In the genomic region with DNA sequence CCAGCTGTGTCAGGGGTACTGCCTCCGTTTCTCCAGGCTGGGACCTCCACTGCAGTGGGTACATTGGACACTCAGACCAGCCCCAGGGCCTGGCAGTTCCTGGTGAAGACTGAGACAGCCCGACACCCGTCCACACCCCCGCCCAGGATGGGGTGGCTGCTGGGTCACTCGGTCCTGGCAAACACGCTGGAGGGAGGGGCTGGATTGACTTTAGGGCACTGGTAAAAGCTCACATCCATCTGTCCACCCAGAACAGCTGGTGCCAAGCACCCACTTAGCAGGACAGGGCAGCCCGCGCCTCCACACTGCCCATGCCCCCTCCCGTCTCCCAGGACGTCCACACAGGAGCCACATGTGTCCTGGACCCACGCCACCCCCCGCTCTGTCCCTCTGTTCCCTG, we compare ENCODE assay signal across 1 cellular context.
TF ChIP-seq lines count a peak whose summit lies in the region.

No MANE protein-coding gene starts in this region.

TF ChIP-seq in K562, 482 proteins besides CTCF, POLR2A, EP300 and RAD21:
- no peak for TF ChIP-seq SMARCA4 (IDR thresholded peaks at IDR 0.05)
- no peak for TF ChIP-seq LEF1 (IDR thresholded peaks at IDR 0.05)
- peak; percentile 16 for TF ChIP-seq CHD1 (IDR thresholded peaks at IDR 0.05; ENCODE audit: low read length)
- no peak for TF ChIP-seq HMG20B (CRISPR knock-in tag; IDR thresholded peaks at IDR 0.05)
- no peak for TF ChIP-seq ZNF274 (IDR thresholded peaks at IDR 0.05; ENCODE audit: borderline replicate concordance, low read depth, low read length)
- TF ChIP-seq, protein P1, sequence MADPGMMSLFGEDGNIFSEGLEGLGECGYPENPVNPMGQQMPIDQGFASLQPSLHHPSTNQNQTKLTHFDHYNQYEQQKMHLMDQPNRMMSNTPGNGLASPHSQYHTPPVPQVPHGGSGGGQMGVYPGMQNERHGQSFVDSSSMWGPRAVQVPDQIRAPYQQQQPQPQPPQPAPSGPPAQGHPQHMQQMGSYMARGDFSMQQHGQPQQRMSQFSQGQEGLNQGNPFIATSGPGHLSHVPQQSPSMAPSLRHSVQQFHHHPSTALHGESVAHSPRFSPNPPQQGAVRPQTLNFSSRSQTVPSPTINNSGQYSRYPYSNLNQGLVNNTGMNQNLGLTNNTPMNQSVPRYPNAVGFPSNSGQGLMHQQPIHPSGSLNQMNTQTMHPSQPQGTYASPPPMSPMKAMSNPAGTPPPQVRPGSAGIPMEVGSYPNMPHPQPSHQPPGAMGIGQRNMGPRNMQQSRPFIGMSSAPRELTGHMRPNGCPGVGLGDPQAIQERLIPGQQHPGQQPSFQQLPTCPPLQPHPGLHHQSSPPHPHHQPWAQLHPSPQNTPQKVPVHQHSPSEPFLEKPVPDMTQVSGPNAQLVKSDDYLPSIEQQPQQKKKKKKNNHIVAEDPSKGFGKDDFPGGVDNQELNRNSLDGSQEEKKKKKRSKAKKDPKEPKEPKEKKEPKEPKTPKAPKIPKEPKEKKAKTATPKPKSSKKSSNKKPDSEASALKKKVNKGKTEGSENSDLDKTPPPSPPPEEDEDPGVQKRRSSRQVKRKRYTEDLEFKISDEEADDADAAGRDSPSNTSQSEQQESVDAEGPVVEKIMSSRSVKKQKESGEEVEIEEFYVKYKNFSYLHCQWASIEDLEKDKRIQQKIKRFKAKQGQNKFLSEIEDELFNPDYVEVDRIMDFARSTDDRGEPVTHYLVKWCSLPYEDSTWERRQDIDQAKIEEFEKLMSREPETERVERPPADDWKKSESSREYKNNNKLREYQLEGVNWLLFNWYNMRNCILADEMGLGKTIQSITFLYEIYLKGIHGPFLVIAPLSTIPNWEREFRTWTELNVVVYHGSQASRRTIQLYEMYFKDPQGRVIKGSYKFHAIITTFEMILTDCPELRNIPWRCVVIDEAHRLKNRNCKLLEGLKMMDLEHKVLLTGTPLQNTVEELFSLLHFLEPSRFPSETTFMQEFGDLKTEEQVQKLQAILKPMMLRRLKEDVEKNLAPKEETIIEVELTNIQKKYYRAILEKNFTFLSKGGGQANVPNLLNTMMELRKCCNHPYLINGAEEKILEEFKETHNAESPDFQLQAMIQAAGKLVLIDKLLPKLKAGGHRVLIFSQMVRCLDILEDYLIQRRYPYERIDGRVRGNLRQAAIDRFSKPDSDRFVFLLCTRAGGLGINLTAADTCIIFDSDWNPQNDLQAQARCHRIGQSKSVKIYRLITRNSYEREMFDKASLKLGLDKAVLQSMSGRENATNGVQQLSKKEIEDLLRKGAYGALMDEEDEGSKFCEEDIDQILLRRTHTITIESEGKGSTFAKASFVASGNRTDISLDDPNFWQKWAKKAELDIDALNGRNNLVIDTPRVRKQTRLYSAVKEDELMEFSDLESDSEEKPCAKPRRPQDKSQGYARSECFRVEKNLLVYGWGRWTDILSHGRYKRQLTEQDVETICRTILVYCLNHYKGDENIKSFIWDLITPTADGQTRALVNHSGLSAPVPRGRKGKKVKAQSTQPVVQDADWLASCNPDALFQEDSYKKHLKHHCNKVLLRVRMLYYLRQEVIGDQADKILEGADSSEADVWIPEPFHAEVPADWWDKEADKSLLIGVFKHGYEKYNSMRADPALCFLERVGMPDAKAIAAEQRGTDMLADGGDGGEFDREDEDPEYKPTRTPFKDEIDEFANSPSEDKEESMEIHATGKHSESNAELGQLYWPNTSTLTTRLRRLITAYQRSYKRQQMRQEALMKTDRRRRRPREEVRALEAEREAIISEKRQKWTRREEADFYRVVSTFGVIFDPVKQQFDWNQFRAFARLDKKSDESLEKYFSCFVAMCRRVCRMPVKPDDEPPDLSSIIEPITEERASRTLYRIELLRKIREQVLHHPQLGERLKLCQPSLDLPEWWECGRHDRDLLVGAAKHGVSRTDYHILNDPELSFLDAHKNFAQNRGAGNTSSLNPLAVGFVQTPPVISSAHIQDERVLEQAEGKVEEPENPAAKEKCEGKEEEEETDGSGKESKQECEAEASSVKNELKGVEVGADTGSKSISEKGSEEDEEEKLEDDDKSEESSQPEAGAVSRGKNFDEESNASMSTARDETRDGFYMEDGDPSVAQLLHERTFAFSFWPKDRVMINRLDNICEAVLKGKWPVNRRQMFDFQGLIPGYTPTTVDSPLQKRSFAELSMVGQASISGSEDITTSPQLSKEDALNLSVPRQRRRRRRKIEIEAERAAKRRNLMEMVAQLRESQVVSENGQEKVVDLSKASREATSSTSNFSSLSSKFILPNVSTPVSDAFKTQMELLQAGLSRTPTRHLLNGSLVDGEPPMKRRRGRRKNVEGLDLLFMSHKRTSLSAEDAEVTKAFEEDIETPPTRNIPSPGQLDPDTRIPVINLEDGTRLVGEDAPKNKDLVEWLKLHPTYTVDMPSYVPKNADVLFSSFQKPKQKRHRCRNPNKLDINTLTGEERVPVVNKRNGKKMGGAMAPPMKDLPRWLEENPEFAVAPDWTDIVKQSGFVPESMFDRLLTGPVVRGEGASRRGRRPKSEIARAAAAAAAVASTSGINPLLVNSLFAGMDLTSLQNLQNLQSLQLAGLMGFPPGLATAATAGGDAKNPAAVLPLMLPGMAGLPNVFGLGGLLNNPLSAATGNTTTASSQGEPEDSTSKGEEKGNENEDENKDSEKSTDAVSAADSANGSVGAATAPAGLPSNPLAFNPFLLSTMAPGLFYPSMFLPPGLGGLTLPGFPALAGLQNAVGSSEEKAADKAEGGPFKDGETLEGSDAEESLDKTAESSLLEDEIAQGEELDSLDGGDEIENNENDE (IDR thresholded peaks at IDR 0.05; ENCODE audit: low read depth, low read length): no peak
- TF ChIP-seq FOXK2 (conservative IDR thresholded peaks at IDR 0.05 in 1 of 2, IDR thresholded peaks at IDR 0.05 in 1 of 2; ENCODE audit: low read depth in 2 of 2): no peak
- no peak for TF ChIP-seq SMARCC2 (IDR thresholded peaks at IDR 0.05; ENCODE audit: low read depth)
- no peak for TF ChIP-seq TEAD2 (tag; IDR thresholded peaks at IDR 0.05)
- TF ChIP-seq FOXJ2 (tag; IDR thresholded peaks at IDR 0.05): no peak
- TF ChIP-seq, protein P2, sequence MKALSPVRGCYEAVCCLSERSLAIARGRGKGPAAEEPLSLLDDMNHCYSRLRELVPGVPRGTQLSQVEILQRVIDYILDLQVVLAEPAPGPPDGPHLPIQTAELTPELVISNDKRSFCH (CRISPR knock-in tag; IDR thresholded peaks at IDR 0.05): no peak
- TF ChIP-seq, protein P2 (tag; IDR thresholded peaks at IDR 0.05): 0 out of 2 replicates have a peak, but pooled peaks have one; percentile 46
- no peak for TF ChIP-seq LARP7 (IDR thresholded peaks at IDR 0.05)
- no peak for TF ChIP-seq KLF16 (IDR thresholded peaks at IDR 0.05)
- no peak for TF ChIP-seq MEIS2 (IDR thresholded peaks at IDR 0.05; ENCODE audit: partially characterized antibody)
- TF ChIP-seq, protein P3, sequence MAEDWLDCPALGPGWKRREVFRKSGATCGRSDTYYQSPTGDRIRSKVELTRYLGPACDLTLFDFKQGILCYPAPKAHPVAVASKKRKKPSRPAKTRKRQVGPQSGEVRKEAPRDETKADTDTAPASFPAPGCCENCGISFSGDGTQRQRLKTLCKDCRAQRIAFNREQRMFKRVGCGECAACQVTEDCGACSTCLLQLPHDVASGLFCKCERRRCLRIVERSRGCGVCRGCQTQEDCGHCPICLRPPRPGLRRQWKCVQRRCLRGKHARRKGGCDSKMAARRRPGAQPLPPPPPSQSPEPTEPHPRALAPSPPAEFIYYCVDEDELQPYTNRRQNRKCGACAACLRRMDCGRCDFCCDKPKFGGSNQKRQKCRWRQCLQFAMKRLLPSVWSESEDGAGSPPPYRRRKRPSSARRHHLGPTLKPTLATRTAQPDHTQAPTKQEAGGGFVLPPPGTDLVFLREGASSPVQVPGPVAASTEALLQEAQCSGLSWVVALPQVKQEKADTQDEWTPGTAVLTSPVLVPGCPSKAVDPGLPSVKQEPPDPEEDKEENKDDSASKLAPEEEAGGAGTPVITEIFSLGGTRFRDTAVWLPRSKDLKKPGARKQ (CRISPR knock-in tag; IDR thresholded peaks at IDR 0.05): no peak
- TF ChIP-seq ZBTB8A (IDR thresholded peaks at IDR 0.05; ENCODE audit: partially characterized antibody): no peak
- TF ChIP-seq HDAC2 (IDR thresholded peaks at IDR 0.05): no peak
- TF ChIP-seq HCFC1 (IDR thresholded peaks at IDR 0.05; ENCODE audit: low read depth, low read length): no peak
- TF ChIP-seq POLR3A (IDR thresholded peaks at IDR 0.05; ENCODE audit: borderline replicate concordance, extremely low read depth, insufficient read depth, insufficient read length): no peak
- peak; percentile 29 for TF ChIP-seq HMGN3 (IDR thresholded peaks at IDR 0.05; ENCODE audit: borderline replicate concordance, extremely low read depth, insufficient read length, low read depth, low read length)
- TF ChIP-seq, protein P4, sequence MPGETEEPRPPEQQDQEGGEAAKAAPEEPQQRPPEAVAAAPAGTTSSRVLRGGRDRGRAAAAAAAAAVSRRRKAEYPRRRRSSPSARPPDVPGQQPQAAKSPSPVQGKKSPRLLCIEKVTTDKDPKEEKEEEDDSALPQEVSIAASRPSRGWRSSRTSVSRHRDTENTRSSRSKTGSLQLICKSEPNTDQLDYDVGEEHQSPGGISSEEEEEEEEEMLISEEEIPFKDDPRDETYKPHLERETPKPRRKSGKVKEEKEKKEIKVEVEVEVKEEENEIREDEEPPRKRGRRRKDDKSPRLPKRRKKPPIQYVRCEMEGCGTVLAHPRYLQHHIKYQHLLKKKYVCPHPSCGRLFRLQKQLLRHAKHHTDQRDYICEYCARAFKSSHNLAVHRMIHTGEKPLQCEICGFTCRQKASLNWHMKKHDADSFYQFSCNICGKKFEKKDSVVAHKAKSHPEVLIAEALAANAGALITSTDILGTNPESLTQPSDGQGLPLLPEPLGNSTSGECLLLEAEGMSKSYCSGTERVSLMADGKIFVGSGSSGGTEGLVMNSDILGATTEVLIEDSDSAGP (CRISPR knock-in tag; IDR thresholded peaks at IDR 0.05): no peak
- TF ChIP-seq CHD2 (IDR thresholded peaks at IDR 0.05; ENCODE audit: low read depth, low read length): no peak
- no peak for TF ChIP-seq TRIM28 (IDR thresholded peaks at IDR 0.05)
- no peak for TF ChIP-seq SMAD2 (IDR thresholded peaks at IDR 0.05; ENCODE audit: low read depth, low read length)
- TF ChIP-seq SMAD3 (CRISPR knock-in tag; conservative IDR thresholded peaks at IDR 0.05): no peak
- TF ChIP-seq CBX3 (IDR thresholded peaks at IDR 0.05; ENCODE audit: borderline replicate concordance in 1 of 2, low read length in 2 of 2): no peak
- no peak for TF ChIP-seq PYGO2 (tag; IDR thresholded peaks at IDR 0.05)
- no peak for TF ChIP-seq ZNF668 (CRISPR knock-in tag; IDR thresholded peaks at IDR 0.05)
- no peak for TF ChIP-seq ZNF23 (CRISPR knock-in tag; IDR thresholded peaks at IDR 0.05)
- TF ChIP-seq, protein P5, sequence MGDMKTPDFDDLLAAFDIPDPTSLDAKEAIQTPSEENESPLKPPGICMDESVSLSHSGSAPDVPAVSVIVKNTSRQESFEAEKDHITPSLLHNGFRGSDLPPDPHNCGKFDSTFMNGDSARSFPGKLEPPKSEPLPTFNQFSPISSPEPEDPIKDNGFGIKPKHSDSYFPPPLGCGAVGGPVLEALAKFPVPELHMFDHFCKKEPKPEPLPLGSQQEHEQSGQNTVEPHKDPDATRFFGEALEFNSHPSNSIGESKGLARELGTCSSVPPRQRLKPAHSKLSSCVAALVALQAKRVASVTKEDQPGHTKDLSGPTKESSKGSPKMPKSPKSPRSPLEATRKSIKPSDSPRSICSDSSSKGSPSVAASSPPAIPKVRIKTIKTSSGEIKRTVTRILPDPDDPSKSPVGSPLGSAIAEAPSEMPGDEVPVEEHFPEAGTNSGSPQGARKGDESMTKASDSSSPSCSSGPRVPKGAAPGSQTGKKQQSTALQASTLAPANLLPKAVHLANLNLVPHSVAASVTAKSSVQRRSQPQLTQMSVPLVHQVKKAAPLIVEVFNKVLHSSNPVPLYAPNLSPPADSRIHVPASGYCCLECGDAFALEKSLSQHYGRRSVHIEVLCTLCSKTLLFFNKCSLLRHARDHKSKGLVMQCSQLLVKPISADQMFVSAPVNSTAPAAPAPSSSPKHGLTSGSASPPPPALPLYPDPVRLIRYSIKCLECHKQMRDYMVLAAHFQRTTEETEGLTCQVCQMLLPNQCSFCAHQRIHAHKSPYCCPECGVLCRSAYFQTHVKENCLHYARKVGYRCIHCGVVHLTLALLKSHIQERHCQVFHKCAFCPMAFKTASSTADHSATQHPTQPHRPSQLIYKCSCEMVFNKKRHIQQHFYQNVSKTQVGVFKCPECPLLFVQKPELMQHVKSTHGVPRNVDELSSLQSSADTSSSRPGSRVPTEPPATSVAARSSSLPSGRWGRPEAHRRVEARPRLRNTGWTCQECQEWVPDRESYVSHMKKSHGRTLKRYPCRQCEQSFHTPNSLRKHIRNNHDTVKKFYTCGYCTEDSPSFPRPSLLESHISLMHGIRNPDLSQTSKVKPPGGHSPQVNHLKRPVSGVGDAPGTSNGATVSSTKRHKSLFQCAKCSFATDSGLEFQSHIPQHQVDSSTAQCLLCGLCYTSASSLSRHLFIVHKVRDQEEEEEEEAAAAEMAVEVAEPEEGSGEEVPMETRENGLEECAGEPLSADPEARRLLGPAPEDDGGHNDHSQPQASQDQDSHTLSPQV (IDR thresholded peaks at IDR 0.05): no peak
- no peak for TF ChIP-seq SRSF7 (optimal IDR thresholded peaks at IDR 0.05; ENCODE audit: low read depth, low read length)
- TF ChIP-seq PHF21A (IDR thresholded peaks at IDR 0.05; ENCODE audit: borderline replicate concordance, low read depth): no peak
- 0 out of 2 replicates have a peak, but pooled peaks have one; percentile 13 for TF ChIP-seq CAMTA2 (CRISPR knock-in tag; conservative IDR thresholded peaks at IDR 0.05)
- no peak for TF ChIP-seq ZNF696 (CRISPR knock-in tag; conservative IDR thresholded peaks at IDR 0.05)
